Comparison of ENCODE assay signal across 10 cellular contexts in the genomic region with DNA sequence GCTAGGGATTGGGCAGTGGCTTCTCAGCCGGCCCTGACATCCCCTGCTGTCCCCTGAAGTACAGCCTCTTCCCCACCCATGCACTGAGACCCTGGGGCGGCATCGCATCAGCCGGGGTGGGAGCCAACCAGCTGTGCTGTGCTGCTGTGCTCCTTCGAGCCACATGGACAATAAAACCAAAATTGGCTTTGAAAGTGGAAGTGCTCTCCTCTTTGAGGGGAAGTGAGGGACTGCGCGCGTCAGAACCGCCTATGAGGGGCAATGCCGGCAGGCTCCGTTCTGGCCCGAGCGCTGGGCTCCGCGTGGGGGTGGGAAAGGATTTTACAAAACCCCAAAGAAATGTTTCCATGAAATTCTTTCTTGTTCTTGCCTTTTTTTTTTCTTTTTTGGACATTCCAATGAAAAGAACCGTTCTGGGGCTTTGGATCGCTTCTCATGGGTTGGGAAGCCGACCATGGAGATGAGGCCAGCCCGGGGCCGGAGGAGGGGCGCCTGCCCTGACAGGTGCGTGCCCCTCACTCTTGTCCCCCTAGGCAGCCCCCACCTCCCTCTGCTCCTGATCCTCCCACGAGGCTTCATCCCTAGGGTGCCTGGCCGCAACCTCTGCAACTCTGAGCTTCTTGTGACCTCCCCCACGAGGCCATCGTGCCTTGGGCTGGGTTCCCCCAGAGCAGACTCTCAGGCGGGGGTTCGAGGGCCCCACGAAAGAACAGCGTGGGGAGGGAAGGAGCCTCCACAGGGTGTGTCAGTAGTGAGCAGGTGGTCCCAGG. TPM values are rescaled to one million over a fixed set of nuclear protein-coding genes. Genes with fewer than 3 reads are reported as not detected.
DNase-seq lines count a peak whose midpoint lies in the region; ATAC-seq and TF ChIP-seq lines count a peak whose summit lies in the region.
"Had no signal": no experiment of that assay in that cellular context is flagged by ENCODE, and none has a peak within 500 bp of the region (broad histone marks: within the 10 kb centered on the region; RNA-seq: fewer than 3 reads in every experiment).

No MANE protein-coding gene starts in this region.

- DNase-seq in CD8-positive, alpha-beta T cell, result no peak
- DNase-seq in NOMO-1 treated with dmso at 0.1 percent for 144 hours (lab: John Stamatoyannopoulos, UW; ENCODE audit: unreplicated experiment), result peak; percentile 65
- no peak for DNase-seq in esophagus squamous epithelium (lab: John Stamatoyannopoulos, UW)
- DNase-seq in prostate gland (ENCODE audit: low spot score), result no peak
- no peak for DNase-seq in NCI-H2171 treated with DMSO at 0.1 percent for 48 hours (lab: John Stamatoyannopoulos, UW)
- no peak for DNase-seq in effector memory CD4-positive, alpha-beta T cell
- DNase-seq in WERI-Rb-1, result no peak
- DNase-seq: DMS79; stimulated activated CD4-positive, alpha-beta T cell treated with anti-CD3 and anti-CD28 coated beads, Interleukin-1b, Interleukin-23, amount 100 ng/mL, for 48 hours had no signal

- no peak overlapping the region for H3K4me3 Mint-ChIP-seq in CD8-positive, alpha-beta T cell

- ATAC-seq in CD8-positive, alpha-beta T cell, result no peak
- ATAC-seq in HG02571 (IDR thresholded peaks at IDR 0.05; ENCODE audit: unreplicated experiment), result no peak

- CTCF ChIA-PET in CD8-positive, alpha-beta T cell (lab: Charles Lee), result no interaction called here

- H3K9me3 ChIP-seq in CD8-positive, alpha-beta T cell (ENCODE audit: low read length), result no peaks in the 10 kb centered on the region
- no peaks in the 10 kb centered on the region for H3K9me3 ChIP-seq in esophagus squamous epithelium
- no peaks in the 10 kb centered on the region for H3K9me3 ChIP-seq in prostate gland
- no peaks in the 10 kb centered on the region for H3K9me3 ChIP-seq in effector memory CD4-positive, alpha-beta T cell (ENCODE audit: control insufficient read depth, low read length)
- peaks cover 3% of the 10 kb centered on the region for H3K9me3 ChIP-seq in WERI-Rb-1 (ENCODE audit: severe bottlenecking)

- no peak overlapping the region for H3K27ac ChIP-seq in CD8-positive, alpha-beta T cell (ENCODE audit: low read depth, low read length)
- H3K27ac ChIP-seq in esophagus squamous epithelium, result peak overlapping the region; percentile 65 to 93 (median 81)
- H3K27ac ChIP-seq in prostate gland, result peak overlapping the region; percentile 60
- no peak overlapping the region for H3K27ac ChIP-seq in effector memory CD4-positive, alpha-beta T cell (ENCODE audit: insufficient read depth, low read length, poor library complexity, severe bottlenecking)
- no peak overlapping the region for H3K27ac ChIP-seq in WERI-Rb-1

- H3K4me1 Mint-ChIP-seq in CD8-positive, alpha-beta T cell (ENCODE audit: low read depth), result peaks cover 30% of the 10 kb centered on the region

- peak overlapping the region; percentile 41 for H3K27ac Mint-ChIP-seq in CD8-positive, alpha-beta T cell

- H3K27me3 Mint-ChIP-seq in CD8-positive, alpha-beta T cell (ENCODE audit: low read depth), result no peaks in the 10 kb centered on the region

- H3K4me3 ChIP-seq in CD8-positive, alpha-beta T cell (ENCODE audit: low read depth, low read length), result no peak overlapping the region
- H3K4me3 ChIP-seq in esophagus squamous epithelium (peak overlapping the region in 1 of 4 donors; percentile 19), prostate gland (no peak overlapping the region), WERI-Rb-1 (ENCODE audit: low read depth, low read length) (no peak overlapping the region)
- no peak overlapping the region for H3K4me3 ChIP-seq in effector memory CD4-positive, alpha-beta T cell (ENCODE audit: insufficient read depth, low read depth, low read length, poor library complexity, severe bottlenecking)

- H3K36me3 ChIP-seq in CD8-positive, alpha-beta T cell (ENCODE audit: insufficient read depth, low read length), result no peaks in the 10 kb centered on the region
- peaks cover 0 to 4% (median 0%) of the 10 kb centered on the region in 3 donors for H3K36me3 ChIP-seq in esophagus squamous epithelium
- no peaks in the 10 kb centered on the region for H3K36me3 ChIP-seq in prostate gland
- peaks cover 4% of the 10 kb centered on the region for H3K36me3 ChIP-seq in effector memory CD4-positive, alpha-beta T cell (ENCODE audit: control insufficient read depth, insufficient read depth, low read length)
- no peaks in the 10 kb centered on the region for H3K36me3 ChIP-seq in WERI-Rb-1

- 46 to 81% methylated on average over 19 to 20 of the region's 30 CpGs for WGBS in esophagus squamous epithelium, 2 donors
- WGBS in prostate gland, result 66% methylated on average over 29 of the region's 30 CpGs

- TF ChIP-seq CTCF in CD8-positive, alpha-beta T cell (IDR thresholded peaks at IDR 0.05), result no peak
- TF ChIP-seq CTCF in esophagus squamous epithelium (IDR thresholded peaks at IDR 0.05), result no peak
- no peak for TF ChIP-seq CTCF in prostate gland (IDR thresholded peaks at IDR 0.05)
- TF ChIP-seq CTCF in WERI-Rb-1 (IDR thresholded peaks at IDR 0.05; ENCODE audit: low read depth, low read length), result no peak

- H3K4me1 ChIP-seq in CD8-positive, alpha-beta T cell (ENCODE audit: insufficient read depth, low read length), result peaks cover 13% of the 10 kb centered on the region
- H3K4me1 ChIP-seq in esophagus squamous epithelium (peaks cover 6 to 75% (median 31%) of the 10 kb centered on the region in 3 donors), prostate gland (replicated peaks) (no peaks in the 10 kb centered on the region)
- H3K4me1 ChIP-seq in effector memory CD4-positive, alpha-beta T cell (ENCODE audit: control insufficient read depth, insufficient read depth, low read length, poor library complexity, severe bottlenecking), result peaks cover 7% of the 10 kb centered on the region

- H3K27me3 ChIP-seq in CD8-positive, alpha-beta T cell (ENCODE audit: insufficient read depth, low read length), result no peaks in the 10 kb centered on the region
- no peaks in the 10 kb centered on the region for H3K27me3 ChIP-seq in esophagus squamous epithelium
- H3K27me3 ChIP-seq in prostate gland (replicated peaks; ENCODE audit: insufficient read depth), result no peaks in the 10 kb centered on the region
- no peaks in the 10 kb centered on the region for H3K27me3 ChIP-seq in effector memory CD4-positive, alpha-beta T cell (replicated peaks; ENCODE audit: control insufficient read depth, insufficient read depth, low read length, poor library complexity, severe bottlenecking)
- H3K27me3 ChIP-seq in WERI-Rb-1 (ENCODE audit: insufficient read depth, low read depth, severe bottlenecking), result no peaks in the 10 kb centered on the region

- POLR2A ChIA-PET in CD8-positive, alpha-beta T cell (lab: Charles Lee), result no interaction called here

- H3K36me3 Mint-ChIP-seq in CD8-positive, alpha-beta T cell, result peaks cover 4% of the 10 kb centered on the region

- H3K9me3 Mint-ChIP-seq in CD8-positive, alpha-beta T cell, result no peaks in the 10 kb centered on the region

- intact Hi-C loops in CD8-positive, alpha-beta T cell (cut with DNase I, micrococcal nuclease), result no loop called here
- intact Hi-C loops in esophagus squamous epithelium (cut with DNase I) (no loop called here), prostate gland (cut with DNase I) (no loop called here)

- TF ChIP-seq POLR2A in esophagus squamous epithelium (IDR thresholded peaks at IDR 0.05), result no peak
- no peak for TF ChIP-seq POLR2A in prostate gland (IDR thresholded peaks at IDR 0.05)

RNA-seq across cellular contexts. Expression of a gene that starts 22.6 kb away (rescaled TPM):
- 10 to 100 TPM; 21.4 to 26.4 TPM for total RNA-seq in CD8-positive, alpha-beta T cell
- 1 to 10 TPM; 1.6 to 6.6 (median 3.4) TPM for total RNA-seq in esophagus squamous epithelium
- total RNA-seq in prostate gland, result 10 to 100 TPM in 1 of 2 donors, 1 to 10 TPM in 1; 9.1 to 18.4 TPM

RNA-seq across cellular contexts. Expression of a gene that starts 24.0 kb away (rescaled TPM):
- total RNA-seq in CD8-positive, alpha-beta T cell, result 1 to 10 TPM; 7.1 to 7.5 TPM
- 1 to 10 TPM; 1.8 to 3.6 (median 2.1) TPM for total RNA-seq in esophagus squamous epithelium
- total RNA-seq in prostate gland, result 10 to 100 TPM in 1 of 2 donors, 1 to 10 TPM in 1; 6.7 to 24.4 TPM

RNA-seq across cellular contexts. Expression of a gene that starts 46.8 kb away (rescaled TPM):
- total RNA-seq in CD8-positive, alpha-beta T cell, result not detected
- total RNA-seq in esophagus squamous epithelium (1 to 10 TPM in 1 of 4 donors, under 1 TPM in 1, not detected in 2; 0.18 to 2.7 TPM), prostate gland (1 to 10 TPM in 1 of 2 donors, under 1 TPM in 1; 0.27 to 3.6 TPM)

RNA-seq across cellular contexts. Expression of a gene that starts 52.9 kb away (rescaled TPM):
- not detected for total RNA-seq in CD8-positive, alpha-beta T cell
- 10 to 100 TPM; 13.2 to 82.6 (median 19.3) TPM for total RNA-seq in esophagus squamous epithelium
- 10 to 100 TPM in 1 of 2 donors, 1 to 10 TPM in 1; 2.6 to 12.6 TPM for total RNA-seq in prostate gland

Comparison
In these comparisons a context has a peak if more than half of its experiments do, and no peak if none do; other contexts are left out.
1. H3K27ac ChIP-seq: peak in esophagus squamous epithelium (4 of 4) and prostate gland (2 of 2); none in CD8-positive, alpha-beta T cell (single experiment), effector memory CD4-positive, alpha-beta T cell (single experiment) and WERI-Rb-1 (single experiment).